8 cellular contexts compared by ENCODE assay signal in the genomic region with DNA sequence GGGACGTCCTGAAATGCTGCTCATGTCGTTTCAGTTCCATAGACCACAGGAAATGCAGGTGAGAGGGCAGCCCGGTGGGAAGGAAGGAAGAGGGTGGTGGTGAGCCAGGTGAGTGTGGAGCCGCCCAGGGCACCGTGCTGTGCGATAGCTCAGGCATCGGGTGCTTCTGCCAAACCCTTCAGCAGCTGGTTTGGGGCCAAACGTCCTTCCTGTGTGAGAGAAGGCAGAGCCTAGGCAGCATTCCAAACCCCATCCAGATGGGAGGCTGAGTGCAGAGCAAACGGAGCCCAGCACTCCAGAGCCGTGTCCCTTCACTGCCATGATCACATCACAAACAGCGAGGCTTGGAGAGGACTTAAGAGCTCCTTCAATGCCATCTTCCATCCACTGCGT.
A peak's percentile ranks its signal among the peaks of the same experiment; 100 is the strongest.
DNase-seq lines count a peak whose midpoint lies in the region; FAIRE-seq and TF ChIP-seq lines count a peak whose summit lies in the region.
"Not testable (repeated sequence)": the region's sequence is repeated elsewhere in the genome, so short reads cannot be mapped to it uniquely, and the experiment has no call there.

No MANE protein-coding gene starts in this region.

- intact Hi-C loops in cardiac septum (cut with DNase I); uterus (cut with DNase I; ENCODE audit: low total_unique reads): not testable (repeated sequence)

- not testable (repeated sequence) for H3K4me3 ChIP-seq in MM.1S (ENCODE audit: low read length); bronchial epithelial cell (ENCODE audit: low read depth, low read length); uterus
- H3K4me3 ChIP-seq in WERI-Rb-1 (ENCODE audit: low read depth, low read length): 0 out of 2 replicates have a peak overlapping the region, but pooled peaks have one; percentile 19

- TF ChIP-seq CTCF in MM.1S (IDR thresholded peaks at IDR 0.05; ENCODE audit: low read length); WERI-Rb-1 (IDR thresholded peaks at IDR 0.05; ENCODE audit: low read depth, low read length); bronchial epithelial cell (IDR thresholded peaks at IDR 0.05; ENCODE audit: insufficient read depth, low read length, severe bottlenecking); uterus (IDR thresholded peaks at IDR 0.05): not testable (repeated sequence)

- H4K20me1 ChIP-seq in MM.1S (ENCODE audit: insufficient read depth, low read length): not testable (repeated sequence)

- H3K79me2 ChIP-seq in MM.1S (ENCODE audit: low read length): not testable (repeated sequence)

- H3K36me3 ChIP-seq in MM.1S (replicated peaks; ENCODE audit: insufficient read depth, low read length); WERI-Rb-1; bronchial epithelial cell (ENCODE audit: control insufficient read depth, insufficient read depth, low read length); uterus: not testable (repeated sequence)

- not testable (repeated sequence) for FAIRE-seq in bronchial epithelial cell (lab: Jason Lieb, UNC)

- H3K9me3 ChIP-seq in MM.1S (replicated peaks; ENCODE audit: insufficient read depth, low read length); WERI-Rb-1 (ENCODE audit: severe bottlenecking); uterus: not testable (repeated sequence)

- peak; percentile 90 for DNase-seq in DMS53 (lab: John Stamatoyannopoulos, UW)
- not testable (repeated sequence) for DNase-seq in MM.1S, WERI-Rb-1
- peak; percentile 43 for DNase-seq in NCI-H345 treated with DMSO at 0.1 percent for 48 hours (lab: John Stamatoyannopoulos, UW; ENCODE audit: unreplicated experiment)
- DNase-seq in bronchial epithelial cell (ENCODE audit: low read depth): peak; percentile 40
- peak; percentile 89 for DNase-seq in cardiac septum (ENCODE audit: low spot score)
- peak; percentile 25 for DNase-seq in mucosa of gallbladder (ENCODE audit: low spot score)
- DNase-seq in uterus: peak; percentile 56 to 69

- not testable (repeated sequence) for TF ChIP-seq POLR2A in uterus (IDR thresholded peaks at IDR 0.05)

- not testable (repeated sequence) for H3K27me3 ChIP-seq in MM.1S (replicated peaks; ENCODE audit: insufficient read depth, low read length); WERI-Rb-1 (ENCODE audit: insufficient read depth, low read depth, severe bottlenecking); bronchial epithelial cell (ENCODE audit: control insufficient read depth, insufficient read depth, low read length); uterus

- H3K9me2 ChIP-seq in MM.1S (replicated peaks; ENCODE audit: insufficient read depth, low read length): not testable (repeated sequence)

- peak overlapping the region; percentile 45; the same call in 1 of the 2 replicates for H3K4me2 ChIP-seq in MM.1S (ENCODE audit: low read depth, low read length)

- H3F3A ChIP-seq in MM.1S (ENCODE audit: insufficient read depth, low read length): not testable (repeated sequence)

- not testable (repeated sequence) for H2AFZ ChIP-seq in MM.1S (ENCODE audit: low read length)

- not testable (repeated sequence) for H3K9ac ChIP-seq in MM.1S (ENCODE audit: low read length)

- H3K4me1 ChIP-seq in MM.1S (ENCODE audit: low read length); uterus: not testable (repeated sequence)

- not testable (repeated sequence) for H3K27ac ChIP-seq in MM.1S (ENCODE audit: low read length); WERI-Rb-1; uterus
